1 cellular context compared by ENCODE assay signal in genomic region chr22:24948356-24949202, GRCh38.
TF ChIP-seq lines count a peak whose summit lies in the region.

No MANE protein-coding gene starts in this region.

TF ChIP-seq in K562, 482 proteins besides CTCF, POLR2A, EP300 and RAD21 (continued from another document):
- no peak for TF ChIP-seq TBP (optimal IDR thresholded peaks at IDR 0.05; ENCODE audit: low read depth, low read length)
- peak; percentile 28 for TF ChIP-seq ZFP36 (IDR thresholded peaks at IDR 0.05; ENCODE audit: low read depth, low read length, partially characterized antibody)
